Comparison of ENCODE assay signal across 12 cellular contexts in genomic region chr2:37858197-37858711, GRCh38.
DNase-seq lines count a peak whose midpoint lies in the region; ATAC-seq and TF ChIP-seq lines count a peak whose summit lies in the region.
"Had no signal": no experiment of that assay in that cellular context is flagged by ENCODE, and none has a peak within 500 bp of the region (broad histone marks: within the 10 kb centered on the region; RNA-seq: fewer than 3 reads in every experiment).

No MANE protein-coding gene starts in this region.

- peak overlapping the region; percentile 62 for H3K4me2 ChIP-seq in osteoblast (ENCODE audit: insufficient read depth, low read length)

- H3K27me3 ChIP-seq in BE2C (no peaks in the 10 kb centered on the region), SJSA1 (replicated peaks) (no peaks in the 10 kb centered on the region), osteoblast (ENCODE audit: insufficient read depth, low read length) (no peaks in the 10 kb centered on the region), left lung (no peaks in the 10 kb centered on the region)
- H3K27me3 ChIP-seq: adrenal gland had no signal

- peak overlapping the region; percentile 69 for H2AFZ ChIP-seq in osteoblast (ENCODE audit: low read length)

- H3K4me3 ChIP-seq in BE2C (ENCODE audit: low read depth, low read length) (no peak overlapping the region), SJSA1 (no peak overlapping the region), fibroblast of the aortic adventitia (ENCODE audit: low read depth, low read length) (no peak overlapping the region), osteoblast (ENCODE audit: insufficient read depth, low read length) (no peak overlapping the region), left lung (no peak overlapping the region)
- H3K4me3 ChIP-seq: adrenal gland had no signal

- H3K79me2 ChIP-seq in osteoblast (ENCODE audit: insufficient read depth, low read length) = no peaks in the 10 kb centered on the region

- ATAC-seq in left lung (no peak), GM19351 (IDR thresholded peaks at IDR 0.05; ENCODE audit: unreplicated experiment) (no peak)

- H3K27ac ChIP-seq in SJSA1 (peak overlapping the region; percentile 49), osteoblast (ENCODE audit: low read depth, low read length) (peak overlapping the region; percentile 62), left lung (no peak overlapping the region)

- DNase-seq in BE2C (peak; percentile 37), SJSA1 (ENCODE audit: low read depth in 1 of 2, low spot score in 2 of 2) (peak in 1 of 2 experiments; percentile 44), fibroblast of the aortic adventitia (ENCODE audit: low read depth) (peak; percentile 25), osteoblast (ENCODE audit: insufficient read length, low spot score, missing footprints) (peak; percentile 91), left lung (no peak), Kasumi-1 (lab: John Stamatoyannopoulos, UW) (no peak), DMS 273 (lab: John Stamatoyannopoulos, UW; ENCODE audit: unreplicated experiment) (no peak)
- DNase-seq: activated CD8-positive, alpha-beta memory T cell treated with anti-CD3 and anti-CD28 coated beads for 24 hours; NCI-H446; small intestine had no signal

- no peaks in the 10 kb centered on the region for H4K20me1 ChIP-seq in osteoblast (ENCODE audit: insufficient read depth, low read length)

- H3K4me1 ChIP-seq in BE2C = peaks cover 36% of the 10 kb centered on the region
- H3K4me1 ChIP-seq in SJSA1 (replicated peaks) = peaks cover 16% of the 10 kb centered on the region
- peaks cover 32% of the 10 kb centered on the region for H3K4me1 ChIP-seq in osteoblast (ENCODE audit: insufficient read depth, low read length)
- H3K4me1 ChIP-seq in left lung = peaks cover 7 to 25% of the 10 kb centered on the region in 2 donors

- TF ChIP-seq CTCF in BE2C (IDR thresholded peaks at IDR 0.05; ENCODE audit: low read depth, low read length) (no peak), fibroblast of the aortic adventitia (IDR thresholded peaks at IDR 0.05; ENCODE audit: insufficient read depth, low read length) (no peak), osteoblast (IDR thresholded peaks at IDR 0.05; ENCODE audit: extremely low read depth, low read depth, low read length) (no peak), left lung (IDR thresholded peaks at IDR 0.05) (no peak)

- H3K9me3 ChIP-seq in BE2C = no peaks in the 10 kb centered on the region
- peaks cover 2% of the 10 kb centered on the region; the same call in 1 of the 2 replicates for H3K9me3 ChIP-seq in SJSA1 (replicated peaks)
- no peaks in the 10 kb centered on the region for H3K9me3 ChIP-seq in osteoblast (ENCODE audit: low read depth, low read length)
- H3K9me3 ChIP-seq in left lung = peaks cover 0 to 8% of the 10 kb centered on the region in 2 donors
- H3K9me3 ChIP-seq: adrenal gland had no signal

- intact Hi-C loops in left lung (cut with DNase I) = no loop called here

- H3K36me3 ChIP-seq in BE2C (no peaks in the 10 kb centered on the region), SJSA1 (no peaks in the 10 kb centered on the region), osteoblast (ENCODE audit: insufficient read depth, low read length) (no peaks in the 10 kb centered on the region), left lung (no peaks in the 10 kb centered on the region)
- H3K36me3 ChIP-seq: adrenal gland had no signal

Comparison
In these comparisons a context has a peak if more than half of its experiments do, and no peak if none do; other contexts are left out.
1. DNase-seq: peak in BE2C (single experiment), fibroblast of the aortic adventitia (single experiment) and osteoblast (single experiment); none in left lung (0 of 2), Kasumi-1 (0 of 2) and DMS 273 (single experiment).
2. H3K27ac ChIP-seq: peak in SJSA1 (single experiment) and osteoblast (single experiment); none in left lung (0 of 2).